ENCODE assay signal across 27 cellular contexts in the genomic region with DNA sequence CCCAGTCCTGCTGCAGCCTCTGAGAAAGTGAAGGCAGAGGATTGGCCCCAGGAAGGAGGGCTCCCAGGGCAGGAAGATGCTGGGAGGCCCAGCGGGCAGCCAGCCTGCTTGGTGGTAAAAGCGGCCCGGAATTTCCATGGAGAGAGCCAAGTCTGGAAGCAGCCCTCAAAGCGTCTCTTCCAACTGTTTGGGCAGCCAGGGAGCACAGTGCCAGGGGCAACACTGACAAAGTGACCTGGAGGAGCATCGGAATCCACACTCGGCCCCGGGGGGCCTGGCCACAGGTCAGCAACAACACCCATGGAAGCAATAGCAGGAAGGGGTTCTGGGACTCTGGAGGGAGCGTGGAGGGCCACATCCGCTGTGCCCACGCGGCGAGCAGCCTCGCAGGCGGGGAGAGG.
"Had no signal": no experiment of that assay in that cellular context is flagged by ENCODE, and none has a peak within 500 bp of the region (broad histone marks: within the 10 kb centered on the region; RNA-seq: fewer than 3 reads in every experiment).

No MANE protein-coding gene starts in this region.

- H3K36me3 ChIP-seq: esophagus squamous epithelium, neural progenitor cell, prostate gland, right atrium auricular region, spleen, transverse colon had no signal

- H3K36me3 Mint-ChIP-seq: immature natural killer cell; naive thymus-derived CD4-positive, alpha-beta T cell; stimulated activated memory B cell treated with anti-CD40 and anti-IgM and Interleukin-4, amounts not matched to agents 10 μg/mL and 1 μg/mL and 100 μg/mL, for 72 hours had no signal

- H3K9me3 Mint-ChIP-seq: immature natural killer cell had no signal

- H3K4me1 ChIP-seq: neural progenitor cell, prostate gland, spleen, transverse colon had no signal

- H3K9me3 ChIP-seq: esophagus squamous epithelium, prostate gland, right atrium auricular region, testis, transverse colon had no signal

- H3K27ac Mint-ChIP-seq: effector memory CD8-positive, alpha-beta T cell; immature natural killer cell; naive thymus-derived CD4-positive, alpha-beta T cell; nephron; stimulated activated memory B cell treated with anti-CD40 and anti-IgM and Interleukin-4, amounts not matched to agents 10 μg/mL and 1 μg/mL and 100 μg/mL, for 72 hours had no signal

- H3K4me1 Mint-ChIP-seq: immature natural killer cell; naive thymus-derived CD4-positive, alpha-beta T cell; nephron; stimulated activated memory B cell treated with anti-CD40 and anti-IgM and Interleukin-4, amounts not matched to agents 10 μg/mL and 1 μg/mL and 100 μg/mL, for 72 hours had no signal

- H3K4me3 Mint-ChIP-seq: effector memory CD8-positive, alpha-beta T cell; immature natural killer cell; naive thymus-derived CD4-positive, alpha-beta T cell; nephron; neural progenitor cell; stimulated activated memory B cell treated with anti-CD40 and anti-IgM and Interleukin-4, amounts not matched to agents 10 μg/mL and 1 μg/mL and 100 μg/mL, for 72 hours had no signal

- ATAC-seq: effector memory CD8-positive, alpha-beta T cell; left colon; left ventricle myocardium superior; naive thymus-derived CD4-positive, alpha-beta T cell; stimulated activated memory B cell treated with anti-CD40 and anti-IgM and Interleukin-4, amounts not matched to agents 10 μg/mL and 1 μg/mL and 100 μg/mL, for 72 hours; stimulated activated naive CD8-positive, alpha-beta T cell treated with anti-CD3 and anti-CD28 coated beads, Interleukin-15, Interleukin-2, amounts not matched to agents 100 U/mL and 50 U/mL, for 24 hours had no signal

- DNase-seq: cerebellar nuclear complex; cortex of kidney; effector memory CD8-positive, alpha-beta T cell; erythroblast; esophagus squamous epithelium; foreskin melanocyte; immature natural killer cell; islet precursor cell; kidney glomerular epithelial cell; left colon; left ventricle myocardium superior; mesenchymal stem cell; midbrain; naive thymus-derived CD4-positive, alpha-beta T cell; spleen; stimulated activated CD4-positive, alpha-beta T cell treated with anti-CD3 and anti-CD28 coated beads, Interleukin-4, amount 100 ng/mL, for 4 hours; stimulated activated naive CD8-positive, alpha-beta T cell treated with anti-CD3 and anti-CD28 coated beads, Interleukin-15, Interleukin-2, amounts not matched to agents 100 U/mL and 50 U/mL, for 24 hours; testis; transverse colon had no signal

- H3K27ac ChIP-seq: neural progenitor cell, parathyroid adenoma, prostate gland, spleen, testis, transverse colon had no signal

- H3K27me3 ChIP-seq: esophagus squamous epithelium, neural progenitor cell, right atrium auricular region, testis, transverse colon had no signal

- H3K4me3 ChIP-seq: esophagus squamous epithelium, lung, neural progenitor cell, prostate gland, right atrium auricular region, skin epidermis, spleen, testis, transverse colon had no signal
